13 cellular contexts compared by ENCODE assay signal in genomic region chr1:59214764-59215208, GRCh38.
DNase-seq lines count a peak whose midpoint lies in the region; ATAC-seq, FAIRE-seq and TF ChIP-seq lines count a peak whose summit lies in the region.
"Had no signal": no experiment of that assay in that cellular context is flagged by ENCODE, and none has a peak within 500 bp of the region (broad histone marks: within the 10 kb centered on the region; RNA-seq: fewer than 3 reads in every experiment).

No MANE protein-coding gene starts in this region.

- TF ChIP-seq CTCF in choroid plexus epithelial cell (conservative IDR thresholded peaks at IDR 0.05; ENCODE audit: low read depth, low read length) (no peak), pancreas (IDR thresholded peaks at IDR 0.05) (no peak)

- in situ Hi-C loops in HAP-1 (cut with MboI; ENCODE audit: low sequenced_read_pairs) = no loop called here

- DNase-seq in H4 (ENCODE audit: low spot score) = peak; percentile 85
- peak; percentile 19 to 63 for DNase-seq in NCI-H446 (lab: John Stamatoyannopoulos, UW)
- peak; percentile 79 for DNase-seq in choroid plexus epithelial cell (ENCODE audit: low read depth)
- peak in 5 of 6 donors; percentile 26 to 65 (median 45) for DNase-seq in pancreas
- DNase-seq in activated naive CD4-positive, alpha-beta T cell (lab: John Stamatoyannopoulos, UW) = no peak
- DNase-seq in NCI-H82 treated with DMSO at 0.1 percent for 48 hours (lab: John Stamatoyannopoulos, UW; ENCODE audit: unreplicated experiment) = no peak
- no peak for DNase-seq in HAP-1 (ENCODE audit: low spot score in 2 of 2)
- DNase-seq: activated CD4-positive, CD25-positive, alpha-beta regulatory T cell; activated T-cell treated with anti-CD3 and anti-CD28 coated beads, Interleukin-2, amount 50 U/mL, for 48 hours; H7; NCI-H1048 had no signal

- H3K4me1 ChIP-seq in pancreas (peaks cover 0 to 13% (median 9%) of the 10 kb centered on the region in 3 donors), HAP-1 (peaks cover 6% of the 10 kb centered on the region)

- H3K9me3 ChIP-seq in pancreas (no peaks in the 10 kb centered on the region), HAP-1 (no peaks in the 10 kb centered on the region)

- ATAC-seq in pancreas = peak; percentile 89 to 93 (median 91)
- ATAC-seq in GM19395 (IDR thresholded peaks at IDR 0.05; ENCODE audit: unreplicated experiment) = no peak

- no peaks in the 10 kb centered on the region for H3K36me3 ChIP-seq in pancreas
- no peaks in the 10 kb centered on the region for H3K36me3 ChIP-seq in HAP-1 (replicated peaks)

- H3K4me3 ChIP-seq in choroid plexus epithelial cell (ENCODE audit: low read depth, low read length) (no peak overlapping the region), pancreas (no peak overlapping the region), HAP-1 (no peak overlapping the region)

- intact Hi-C loops in pancreas (cut with DNase I) = no loop called here

- no peaks in the 10 kb centered on the region for H3K27me3 ChIP-seq in pancreas
- no peaks in the 10 kb centered on the region for H3K27me3 ChIP-seq in HAP-1 (ENCODE audit: low read depth)

- H3K27ac ChIP-seq in pancreas = peak overlapping the region in 2 of 4 donors; percentile 58 to 67
- H3K27ac ChIP-seq: RWPE1 had no signal

- 18 to 19% methylated on average over 6 of the region's 6 CpGs for WGBS in pancreas, 2 donors

- FAIRE-seq in pancreas (lab: Jason Lieb, UNC) = no peak

Comparison
In these comparisons a context has a peak if more than half of its experiments do, and no peak if none do; other contexts are left out.
1. DNase-seq: peak in H4 (single experiment), NCI-H446 (2 of 2), choroid plexus epithelial cell (single experiment) and pancreas (5 of 6); none in activated naive CD4-positive, alpha-beta T cell (0 of 4), NCI-H82 treated with DMSO at 0.1 percent for 48 hours (single experiment) and HAP-1 (0 of 2).